Comparison of ENCODE assay signal across 1 cellular context in genomic region chr9:124855944-124856773, GRCh38.
A peak's percentile ranks its signal among the peaks of the same experiment; 100 is the strongest.
TF ChIP-seq lines count a peak whose summit lies in the region.

No MANE protein-coding gene starts in this region.

TF ChIP-seq in K562, 482 proteins besides CTCF, POLR2A, EP300 and RAD21 (continued from another document and continues in another):
- TF ChIP-seq, protein P1, sequence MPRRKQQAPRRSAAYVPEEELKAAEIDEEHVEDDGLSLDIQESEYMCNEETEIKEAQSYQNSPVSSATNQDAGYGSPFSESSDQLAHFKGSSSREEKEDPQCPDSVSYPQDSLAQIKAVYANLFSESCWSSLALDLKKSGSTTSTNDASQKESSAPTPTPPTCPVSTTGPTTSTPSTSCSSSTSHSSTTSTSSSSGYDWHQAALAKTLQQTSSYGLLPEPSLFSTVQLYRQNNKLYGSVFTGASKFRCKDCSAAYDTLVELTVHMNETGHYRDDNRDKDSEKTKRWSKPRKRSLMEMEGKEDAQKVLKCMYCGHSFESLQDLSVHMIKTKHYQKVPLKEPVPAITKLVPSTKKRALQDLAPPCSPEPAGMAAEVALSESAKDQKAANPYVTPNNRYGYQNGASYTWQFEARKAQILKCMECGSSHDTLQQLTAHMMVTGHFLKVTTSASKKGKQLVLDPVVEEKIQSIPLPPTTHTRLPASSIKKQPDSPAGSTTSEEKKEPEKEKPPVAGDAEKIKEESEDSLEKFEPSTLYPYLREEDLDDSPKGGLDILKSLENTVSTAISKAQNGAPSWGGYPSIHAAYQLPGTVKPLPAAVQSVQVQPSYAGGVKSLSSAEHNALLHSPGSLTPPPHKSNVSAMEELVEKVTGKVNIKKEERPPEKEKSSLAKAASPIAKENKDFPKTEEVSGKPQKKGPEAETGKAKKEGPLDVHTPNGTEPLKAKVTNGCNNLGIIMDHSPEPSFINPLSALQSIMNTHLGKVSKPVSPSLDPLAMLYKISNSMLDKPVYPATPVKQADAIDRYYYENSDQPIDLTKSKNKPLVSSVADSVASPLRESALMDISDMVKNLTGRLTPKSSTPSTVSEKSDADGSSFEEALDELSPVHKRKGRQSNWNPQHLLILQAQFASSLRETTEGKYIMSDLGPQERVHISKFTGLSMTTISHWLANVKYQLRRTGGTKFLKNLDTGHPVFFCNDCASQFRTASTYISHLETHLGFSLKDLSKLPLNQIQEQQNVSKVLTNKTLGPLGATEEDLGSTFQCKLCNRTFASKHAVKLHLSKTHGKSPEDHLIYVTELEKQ (CRISPR knock-in tag; IDR thresholded peaks at IDR 0.05) = no peak
- TF ChIP-seq PPARD (CRISPR knock-in tag; IDR thresholded peaks at IDR 0.05) (no peak), ARHGAP35 (IDR thresholded peaks at IDR 0.05; ENCODE audit: partially characterized antibody) (no peak), LCOR (CRISPR knock-in tag; IDR thresholded peaks at IDR 0.05) (no peak), KDM2B (CRISPR knock-in tag; IDR thresholded peaks at IDR 0.05) (no peak), CTBP1 (IDR thresholded peaks at IDR 0.05; ENCODE audit: borderline replicate concordance) (no peak), CEBPG (CRISPR knock-in tag; IDR thresholded peaks at IDR 0.05) (no peak), CEBPG (tag; conservative IDR thresholded peaks at IDR 0.05 in 1 of 2, IDR thresholded peaks at IDR 0.05 in 1 of 2) (no peak), HDGF (IDR thresholded peaks at IDR 0.05) (no peak), ZNF57 (CRISPR knock-in tag; IDR thresholded peaks at IDR 0.05) (no peak), E2F5 (CRISPR knock-in tag; IDR thresholded peaks at IDR 0.05) (no peak), MCM2 (IDR thresholded peaks at IDR 0.05; ENCODE audit: low read depth) (no peak), ZNF707 (CRISPR knock-in tag; conservative IDR thresholded peaks at IDR 0.05) (no peak), RBM34 (IDR thresholded peaks at IDR 0.05; ENCODE audit: borderline replicate concordance, insufficient read depth, low read length) (no peak), EZH2 (IDR thresholded peaks at IDR 0.05; ENCODE audit: borderline replicate concordance, low read depth, low read length) (no peak), MTF1 (CRISPR knock-in tag; IDR thresholded peaks at IDR 0.05; ENCODE audit: borderline replicate concordance) (no peak), ZBTB1 (CRISPR knock-in tag; IDR thresholded peaks at IDR 0.05; ENCODE audit: borderline replicate concordance, low read depth) (no peak), ZBTB8A (IDR thresholded peaks at IDR 0.05; ENCODE audit: partially characterized antibody) (no peak), ZNF232 (CRISPR knock-in tag; IDR thresholded peaks at IDR 0.05) (no peak), RBM22 (IDR thresholded peaks at IDR 0.05; ENCODE audit: low read depth, low read length, poor library complexity, severe bottlenecking) (peak; percentile 90), TRIM24 (IDR thresholded peaks at IDR 0.05) (no peak), HLTF (IDR thresholded peaks at IDR 0.05) (no peak), ZNF696 (CRISPR knock-in tag; conservative IDR thresholded peaks at IDR 0.05) (no peak), ZNF449 (CRISPR knock-in tag; IDR thresholded peaks at IDR 0.05) (no peak), CBX3 (IDR thresholded peaks at IDR 0.05; ENCODE audit: borderline replicate concordance in 1 of 2, low read length in 2 of 2) (no peak), MECOM (CRISPR knock-in tag; IDR thresholded peaks at IDR 0.05) (no peak), MCM7 (IDR thresholded peaks at IDR 0.05) (no peak), TRIM28 (IDR thresholded peaks at IDR 0.05) (no peak), IRF9 (tag; IDR thresholded peaks at IDR 0.05) (no peak), SMAD1 (IDR thresholded peaks at IDR 0.05; ENCODE audit: low read depth, low read length, partially characterized antibody) (no peak), CHAMP1 (IDR thresholded peaks at IDR 0.05) (no peak), HSF4 (CRISPR knock-in tag; IDR thresholded peaks at IDR 0.05; ENCODE audit: borderline replicate concordance) (no peak), IRF1 (CRISPR knock-in tag; IDR thresholded peaks at IDR 0.05; ENCODE audit: borderline replicate concordance) (no peak), PTTG1 (tag; IDR thresholded peaks at IDR 0.05; ENCODE audit: low read depth) (no peak), SIRT6 (IDR thresholded peaks at IDR 0.05; ENCODE audit: low read depth, low read length) (peak; percentile 23), CBX5 (IDR thresholded peaks at IDR 0.05; ENCODE audit: borderline replicate concordance, low read depth) (no peak), FOXK2 (conservative IDR thresholded peaks at IDR 0.05 in 1 of 2, IDR thresholded peaks at IDR 0.05 in 1 of 2; ENCODE audit: low read depth in 2 of 2) (no peak), E2F3 (CRISPR knock-in tag; IDR thresholded peaks at IDR 0.05) (no peak), BACH1 (tag; IDR thresholded peaks at IDR 0.05) (no peak), FOSL1 (tag; conservative IDR thresholded peaks at IDR 0.05) (no peak), SMARCA4 (IDR thresholded peaks at IDR 0.05) (no peak), SREBF1 (IDR thresholded peaks at IDR 0.05; ENCODE audit: borderline replicate concordance, low read depth, low read length) (no peak), TARDBP (IDR thresholded peaks at IDR 0.05) (no peak), ZKSCAN1 (IDR thresholded peaks at IDR 0.05; ENCODE audit: low read depth, low read length) (no peak), ETV6 (IDR thresholded peaks at IDR 0.05; ENCODE audit: borderline replicate concordance in 1 of 2, low read depth in 2 of 2, low read length in 1 of 2) (no peak), ETV6 (CRISPR knock-in tag; IDR thresholded peaks at IDR 0.05; ENCODE audit: borderline replicate concordance) (0 out of 2 replicates have a peak, but pooled peaks have one; percentile 20), ZNF134 (CRISPR knock-in tag; conservative IDR thresholded peaks at IDR 0.05) (no peak), BRCA1 (IDR thresholded peaks at IDR 0.05) (no peak), BRCA1 (CRISPR knock-in tag; IDR thresholded peaks at IDR 0.05) (no peak)
- TF ChIP-seq, protein P2, sequence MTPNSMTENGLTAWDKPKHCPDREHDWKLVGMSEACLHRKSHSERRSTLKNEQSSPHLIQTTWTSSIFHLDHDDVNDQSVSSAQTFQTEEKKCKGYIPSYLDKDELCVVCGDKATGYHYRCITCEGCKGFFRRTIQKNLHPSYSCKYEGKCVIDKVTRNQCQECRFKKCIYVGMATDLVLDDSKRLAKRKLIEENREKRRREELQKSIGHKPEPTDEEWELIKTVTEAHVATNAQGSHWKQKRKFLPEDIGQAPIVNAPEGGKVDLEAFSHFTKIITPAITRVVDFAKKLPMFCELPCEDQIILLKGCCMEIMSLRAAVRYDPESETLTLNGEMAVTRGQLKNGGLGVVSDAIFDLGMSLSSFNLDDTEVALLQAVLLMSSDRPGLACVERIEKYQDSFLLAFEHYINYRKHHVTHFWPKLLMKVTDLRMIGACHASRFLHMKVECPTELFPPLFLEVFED (CRISPR knock-in tag; conservative IDR thresholded peaks at IDR 0.05) = no peak
- TF ChIP-seq, protein P3, sequence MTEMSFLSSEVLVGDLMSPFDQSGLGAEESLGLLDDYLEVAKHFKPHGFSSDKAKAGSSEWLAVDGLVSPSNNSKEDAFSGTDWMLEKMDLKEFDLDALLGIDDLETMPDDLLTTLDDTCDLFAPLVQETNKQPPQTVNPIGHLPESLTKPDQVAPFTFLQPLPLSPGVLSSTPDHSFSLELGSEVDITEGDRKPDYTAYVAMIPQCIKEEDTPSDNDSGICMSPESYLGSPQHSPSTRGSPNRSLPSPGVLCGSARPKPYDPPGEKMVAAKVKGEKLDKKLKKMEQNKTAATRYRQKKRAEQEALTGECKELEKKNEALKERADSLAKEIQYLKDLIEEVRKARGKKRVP (CRISPR knock-in tag; IDR thresholded peaks at IDR 0.05) = no peak
- TF ChIP-seq, protein P4, sequence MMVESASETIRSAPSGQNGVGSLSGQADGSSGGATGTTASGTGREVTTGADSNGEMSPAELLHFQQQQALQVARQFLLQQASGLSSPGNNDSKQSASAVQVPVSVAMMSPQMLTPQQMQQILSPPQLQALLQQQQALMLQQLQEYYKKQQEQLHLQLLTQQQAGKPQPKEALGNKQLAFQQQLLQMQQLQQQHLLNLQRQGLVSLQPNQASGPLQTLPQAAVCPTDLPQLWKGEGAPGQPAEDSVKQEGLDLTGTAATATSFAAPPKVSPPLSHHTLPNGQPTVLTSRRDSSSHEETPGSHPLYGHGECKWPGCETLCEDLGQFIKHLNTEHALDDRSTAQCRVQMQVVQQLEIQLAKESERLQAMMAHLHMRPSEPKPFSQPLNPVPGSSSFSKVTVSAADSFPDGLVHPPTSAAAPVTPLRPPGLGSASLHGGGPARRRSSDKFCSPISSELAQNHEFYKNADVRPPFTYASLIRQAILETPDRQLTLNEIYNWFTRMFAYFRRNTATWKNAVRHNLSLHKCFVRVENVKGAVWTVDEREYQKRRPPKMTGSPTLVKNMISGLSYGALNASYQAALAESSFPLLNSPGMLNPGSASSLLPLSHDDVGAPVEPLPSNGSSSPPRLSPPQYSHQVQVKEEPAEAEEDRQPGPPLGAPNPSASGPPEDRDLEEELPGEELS (CRISPR knock-in tag; IDR thresholded peaks at IDR 0.05; ENCODE audit: borderline replicate concordance) = 0 out of 2 replicates have a peak, but pooled peaks have one; percentile 10
- TF ChIP-seq, protein P5, sequence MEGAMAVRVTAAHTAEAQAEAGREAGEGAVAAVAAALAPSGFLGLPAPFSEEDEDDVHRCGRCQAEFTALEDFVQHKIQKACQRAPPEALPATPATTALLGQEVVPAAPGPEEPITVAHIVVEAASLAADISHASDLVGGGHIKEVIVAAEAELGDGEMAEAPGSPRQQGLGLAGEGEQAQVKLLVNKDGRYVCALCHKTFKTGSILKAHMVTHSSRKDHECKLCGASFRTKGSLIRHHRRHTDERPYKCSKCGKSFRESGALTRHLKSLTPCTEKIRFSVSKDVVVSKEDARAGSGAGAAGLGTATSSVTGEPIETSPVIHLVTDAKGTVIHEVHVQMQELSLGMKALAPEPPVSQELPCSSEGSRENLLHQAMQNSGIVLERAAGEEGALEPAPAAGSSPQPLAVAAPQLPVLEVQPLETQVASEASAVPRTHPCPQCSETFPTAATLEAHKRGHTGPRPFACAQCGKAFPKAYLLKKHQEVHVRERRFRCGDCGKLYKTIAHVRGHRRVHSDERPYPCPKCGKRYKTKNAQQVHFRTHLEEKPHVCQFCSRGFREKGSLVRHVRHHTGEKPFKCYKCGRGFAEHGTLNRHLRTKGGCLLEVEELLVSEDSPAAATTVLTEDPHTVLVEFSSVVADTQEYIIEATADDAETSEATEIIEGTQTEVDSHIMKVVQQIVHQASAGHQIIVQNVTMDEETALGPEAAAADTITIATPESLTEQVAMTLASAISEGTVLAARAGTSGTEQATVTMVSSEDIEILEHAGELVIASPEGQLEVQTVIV (CRISPR knock-in tag; IDR thresholded peaks at IDR 0.05; ENCODE audit: borderline replicate concordance) = no peak
- TF ChIP-seq, protein P6, sequence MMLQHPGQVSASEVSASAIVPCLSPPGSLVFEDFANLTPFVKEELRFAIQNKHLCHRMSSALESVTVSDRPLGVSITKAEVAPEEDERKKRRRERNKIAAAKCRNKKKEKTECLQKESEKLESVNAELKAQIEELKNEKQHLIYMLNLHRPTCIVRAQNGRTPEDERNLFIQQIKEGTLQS (IDR thresholded peaks at IDR 0.05) = no peak
- TF ChIP-seq, protein P6 (CRISPR knock-in tag; conservative IDR thresholded peaks at IDR 0.05) = 0 out of 2 replicates have a peak, but pooled peaks have one; percentile 24
